Comparison of ENCODE assay signal across 8 cellular contexts in the genomic region with DNA sequence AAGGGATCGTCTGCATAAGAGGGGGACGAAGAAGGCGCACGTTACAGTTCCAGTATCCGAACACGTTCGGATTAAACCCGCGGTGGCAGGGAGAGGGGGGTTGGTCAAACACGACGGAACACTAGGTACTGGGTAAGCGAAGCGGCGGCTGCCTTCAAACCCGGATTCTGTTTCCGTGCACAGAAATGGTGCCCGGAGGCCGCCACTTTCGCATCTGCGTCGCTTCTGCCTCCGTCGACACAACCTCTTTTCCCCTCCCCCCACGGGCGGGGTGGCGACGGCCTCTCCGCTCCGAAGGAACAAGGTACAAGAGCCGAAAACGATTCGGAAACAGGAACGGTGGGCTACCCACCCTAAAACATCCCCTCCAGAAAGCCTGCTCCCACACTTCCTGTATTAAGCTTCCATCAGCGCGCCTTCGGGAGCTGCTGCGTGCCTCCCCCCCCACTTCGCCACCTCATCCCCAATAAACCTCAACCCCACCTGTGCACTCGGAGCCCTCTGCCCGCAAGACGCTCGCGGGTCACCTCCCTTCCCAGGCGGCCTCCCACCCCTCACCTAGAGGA.
A peak's percentile ranks its signal among the peaks of the same experiment; 100 is the strongest.
DNase-seq lines count a peak whose midpoint lies in the region; ATAC-seq lines count a peak whose summit lies in the region.

No MANE protein-coding gene starts in this region.

- no peaks in the 10 kb centered on the region for H3K27me3 ChIP-seq in mucosa of rectum (ENCODE audit: control insufficient read depth in 2 of 2, insufficient read depth in 2 of 2, low read length in 2 of 2)

- no peaks in the 10 kb centered on the region for H3K36me3 ChIP-seq in mucosa of rectum (ENCODE audit: control insufficient read depth in 2 of 2, insufficient read depth in 2 of 2, low read length in 2 of 2)

- peaks cover 19 to 21% of the 10 kb centered on the region in 2 donors for H3K4me1 ChIP-seq in mucosa of rectum (ENCODE audit: control insufficient read depth in 2 of 2, insufficient read depth in 2 of 2, low read length in 2 of 2)

- peak; percentile 63 for DNase-seq in AG20443 (ENCODE audit: low spot score)
- DNase-seq in NOMO-1 treated with DMSO at 0.1 percent for 48 hours (lab: John Stamatoyannopoulos, UW; ENCODE audit: unreplicated experiment) = peak; percentile 63
- peak; percentile 90 for DNase-seq in activated CD8-positive, alpha-beta memory T cell treated with anti-CD3 and anti-CD28 coated beads, Interleukin-2, amount 50 U/mL, for 48 hours
- no peak for DNase-seq in epithelial cell of prostate (ENCODE audit: low read depth, low spot score)
- peak; percentile 88 for DNase-seq in stimulated activated CD8-positive, alpha-beta memory T cell treated with anti-CD3 and anti-CD28 coated beads, Interleukin-4, amount 100 ng/mL, for 48 hours

- peak; percentile 21 for ATAC-seq in GM18870 (IDR thresholded peaks at IDR 0.05; ENCODE audit: unreplicated experiment)
- ATAC-seq in HG03159 (IDR thresholded peaks at IDR 0.05; ENCODE audit: unreplicated experiment) = peak; percentile 38

- H3K4me3 ChIP-seq in mucosa of rectum (ENCODE audit: low read length in 2 of 2) = peak overlapping the region; percentile 74 to 98

- H3K27ac ChIP-seq in epithelial cell of prostate (peak overlapping the region; percentile 94), mucosa of rectum (ENCODE audit: low read depth in 2 of 2, low read length in 2 of 2) (peak overlapping the region; percentile 97 to 99)

- no peaks in the 10 kb centered on the region for H3K9me3 ChIP-seq in mucosa of rectum (ENCODE audit: control insufficient read depth in 2 of 2, low read length in 2 of 2)

- peak overlapping the region; percentile 93 to 98 for H3K9ac ChIP-seq in mucosa of rectum (ENCODE audit: low read depth in 1 of 2, low read length in 2 of 2)
